ENCODE assay signal across 7 cellular contexts in the genomic region with DNA sequence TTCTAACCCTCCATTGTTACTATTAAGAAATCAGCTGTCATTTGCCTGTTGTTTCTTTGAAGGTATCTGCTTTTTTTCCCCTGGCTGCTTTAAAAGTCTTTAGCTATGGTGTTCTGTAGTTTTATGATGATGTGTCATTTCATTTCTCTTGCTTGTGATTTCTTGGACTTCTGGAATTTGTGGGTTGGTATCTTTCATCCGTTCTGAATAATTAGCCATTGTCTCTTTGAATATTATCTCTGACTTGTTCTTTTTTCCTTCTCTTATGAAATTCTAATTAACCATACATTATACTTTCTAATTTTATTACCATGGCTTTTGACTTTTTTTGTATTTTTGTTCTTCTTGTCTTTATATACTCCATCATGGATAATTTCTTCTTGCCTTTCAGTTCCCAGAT. TPM values are rescaled to one million over a fixed set of nuclear protein-coding genes. Genes with fewer than 3 reads are reported as not detected.
DNase-seq lines count a peak whose midpoint lies in the region; ATAC-seq, FAIRE-seq and TF ChIP-seq lines count a peak whose summit lies in the region.
"Not testable (repeated sequence)": the region's sequence is repeated elsewhere in the genome, so short reads cannot be mapped to it uniquely, and the experiment has no call there.

No MANE protein-coding gene starts in this region.

- not testable (repeated sequence) for H3K79me2 ChIP-seq in GM12878 (ENCODE audit: control insufficient read depth, insufficient read depth, low read length)

- H3K4me1 Mint-ChIP-seq in T-helper 17 cell, result peaks cover 16% of the 10 kb centered on the region
- H3K4me1 Mint-ChIP-seq in central memory CD8-positive, alpha-beta T cell, result peaks cover 32% of the 10 kb centered on the region
- not testable (repeated sequence) for H3K4me1 Mint-ChIP-seq in stimulated activated naive CD8-positive, alpha-beta T cell treated with anti-CD3 and anti-CD28 coated beads, Interleukin-15, Interleukin-2, amounts not matched to agents 100 ng/mL and 50 ng/mL, for 24 hours (ENCODE audit: low read depth)

- not testable (repeated sequence) for H4K20me1 ChIP-seq in GM12878 (ENCODE audit: control insufficient read depth, insufficient read depth)

- in situ Hi-C loops in GM12878 (cut with MboI), result not testable (repeated sequence)

- not testable (repeated sequence) for H3K36me3 ChIP-seq in GM12878 (ENCODE audit: control insufficient read depth in 2 of 2, insufficient read depth in 2 of 2, low read length in 1 of 2)

- H3K9me3 ChIP-seq in A549; T-helper 17 cell (ENCODE audit: control insufficient read depth, low read length, poor library complexity, severe bottlenecking); GM12878 (replicated peaks; ENCODE audit: control insufficient read depth, insufficient read depth, low read length): not testable (repeated sequence)

- CTCF ChIA-PET in A549 (lab: Yijun Ruan, JAX); GM12878 (lab: Yijun Ruan, JAX): not testable (repeated sequence)

- not testable (repeated sequence) for TF ChIP-seq EP300 in A549 (IDR thresholded peaks at IDR 0.05); GM12878 (IDR thresholded peaks at IDR 0.05; ENCODE audit: borderline replicate concordance in 1 of 2, control insufficient read depth in 1 of 2, low read depth in 2 of 2, low read length in 2 of 2)

- not testable (repeated sequence) for DNase-seq in A549 (ENCODE audit: low read depth in 1 of 2, low spot score in 1 of 2); H54 (ENCODE audit: insufficient read length, low spot score); T-helper 17 cell; GM12878 (ENCODE audit: low read depth, low spot score); central memory CD8-positive, alpha-beta T cell (ENCODE audit: low spot score in 2 of 2)
- DNase-seq in foreskin melanocyte, result peak; percentile 46

- not testable (repeated sequence) for TF ChIP-seq RAD21 in A549 (conservative IDR thresholded peaks at IDR 0.05 in 1 of 2, IDR thresholded peaks at IDR 0.05 in 1 of 2); GM12878 (IDR thresholded peaks at IDR 0.05; ENCODE audit: insufficient read depth, low read depth, low read length)

- peak overlapping the region; percentile 88 for H3K27ac Mint-ChIP-seq in T-helper 17 cell
- peak overlapping the region; percentile 71 for H3K27ac Mint-ChIP-seq in central memory CD8-positive, alpha-beta T cell (ENCODE audit: low read depth)
- peak overlapping the region; percentile 32 for H3K27ac Mint-ChIP-seq in stimulated activated naive CD8-positive, alpha-beta T cell treated with anti-CD3 and anti-CD28 coated beads, Interleukin-15, Interleukin-2, amounts not matched to agents 100 ng/mL and 50 ng/mL, for 24 hours

- POLR2A ChIA-PET in A549 (lab: Yijun Ruan, JAX); GM12878 (lab: Charles Lee): not testable (repeated sequence)

- H3K9ac ChIP-seq in GM12878 (ENCODE audit: control insufficient read depth, insufficient read depth, low read length), result not testable (repeated sequence)

- not testable (repeated sequence) for ATAC-seq in A549; T-helper 17 cell; GM12878; central memory CD8-positive, alpha-beta T cell (replicated peaks; ENCODE audit: extremely low read depth, poor library complexity, severe bottlenecking)

- H3K9me3 Mint-ChIP-seq in central memory CD8-positive, alpha-beta T cell; stimulated activated naive CD8-positive, alpha-beta T cell treated with anti-CD3 and anti-CD28 coated beads, Interleukin-15, Interleukin-2, amounts not matched to agents 100 ng/mL and 50 ng/mL, for 24 hours: not testable (repeated sequence)

- H3K27me3 ChIP-seq in GM12878 (replicated peaks in 1 of 2; ENCODE audit: control insufficient read depth in 2 of 2, insufficient read depth in 2 of 2, low read length in 1 of 2), result not testable (repeated sequence)

- not testable (repeated sequence) for BruUV-seq in GM12878 (replicated peaks; lab: Mats Ljungman, UMichigan)

- H3K4me1 ChIP-seq in A549; GM12878 (ENCODE audit: control insufficient read depth, insufficient read depth, low read length): not testable (repeated sequence)

- not testable (repeated sequence) for H2AFZ ChIP-seq in GM12878 (ENCODE audit: control insufficient read depth, low read depth, low read length)

- TF ChIP-seq CTCF in A549 (IDR thresholded peaks at IDR 0.05); GM12878 (IDR thresholded peaks at IDR 0.05 in 2 of 3, conservative IDR thresholded peaks at IDR 0.05 in 1 of 3; ENCODE audit: control insufficient read depth in 2 of 3, extremely low read depth in 1 of 3, insufficient read depth in 1 of 3, low read depth in 3 of 3, low read length in 3 of 3): not testable (repeated sequence)

- H3K4me3 ChIP-seq in A549, GM12878: not testable (repeated sequence)

- not testable (repeated sequence) for H3K4me3 Mint-ChIP-seq in T-helper 17 cell; central memory CD8-positive, alpha-beta T cell; stimulated activated naive CD8-positive, alpha-beta T cell treated with anti-CD3 and anti-CD28 coated beads, Interleukin-15, Interleukin-2, amounts not matched to agents 100 ng/mL and 50 ng/mL, for 24 hours

- FAIRE-seq in A549 (lab: Jason Lieb, UNC) (peak; percentile 73), H54 (lab: Jason Lieb, UNC) (peak; percentile 82), GM12878 (lab: Jason Lieb, UNC) (peak; percentile 44)

- SMC1A ChIA-PET in GM12878 (lab: Charles Lee; ENCODE audit: uncharacterized antibody, unreplicated experiment), result not testable (repeated sequence)

- not testable (repeated sequence) for H3K27ac ChIP-seq in A549; GM12878 (ENCODE audit: control insufficient read depth, insufficient read depth)

- not testable (repeated sequence) for TF ChIP-seq POLR2A in A549 (IDR thresholded peaks at IDR 0.05; ENCODE audit: low read length); H54 (IDR thresholded peaks at IDR 0.05; ENCODE audit: low read depth, low read length); GM12878 (IDR thresholded peaks at IDR 0.05; ENCODE audit: low read depth, low read length)

- RAD21 ChIA-PET in GM12878 (lab: Charles Lee; ENCODE audit: unreplicated experiment), result not testable (repeated sequence)

- intact Hi-C loops in GM12878 (cut with micrococcal nuclease; ENCODE audit: unreplicated experiment), result not testable (repeated sequence)

- H3K4me2 ChIP-seq in A549; GM12878 (ENCODE audit: control insufficient read depth, insufficient read depth): not testable (repeated sequence)

- H3K36me3 Mint-ChIP-seq in T-helper 17 cell (ENCODE audit: low read depth), result not testable (repeated sequence)
- peaks cover 27% of the 10 kb centered on the region for H3K36me3 Mint-ChIP-seq in central memory CD8-positive, alpha-beta T cell (ENCODE audit: insufficient read depth)
- peaks cover 36% of the 10 kb centered on the region for H3K36me3 Mint-ChIP-seq in stimulated activated naive CD8-positive, alpha-beta T cell treated with anti-CD3 and anti-CD28 coated beads, Interleukin-15, Interleukin-2, amounts not matched to agents 100 ng/mL and 50 ng/mL, for 24 hours (ENCODE audit: low read depth)

- 84% methylated on average over 1 of the region's 1 CpG for WGBS in A549 (ENCODE audit: missing lambda C conversion rate)
- WGBS in GM12878 (ENCODE audit: insufficient coverage, insufficient replicate concordance, low lambda C conversion rate, missing lambda C conversion rate), result 86% methylated on average over 1 of the region's 1 CpG

- H3K27me3 Mint-ChIP-seq in T-helper 17 cell; central memory CD8-positive, alpha-beta T cell; stimulated activated naive CD8-positive, alpha-beta T cell treated with anti-CD3 and anti-CD28 coated beads, Interleukin-15, Interleukin-2, amounts not matched to agents 100 ng/mL and 50 ng/mL, for 24 hours: not testable (repeated sequence)

RNA-seq across cellular contexts. Expression of gene TLK2, which starts 52.3 kb away (rescaled TPM):
- polyA plus RNA-seq in A549 (2011; rRNA removed), result 68.7 and 68.8 TPM in 2 replicates
- polyA plus RNA-seq in A549 (2012; cell fraction: cytosol; rRNA removed), result 28.3 and 31.7 TPM in 2 replicates
- 19.0 and 25.8 TPM in 2 replicates for polyA plus RNA-seq in A549 (2012; cell fraction: nucleus; rRNA removed)
- 26.7 to 33.0 TPM (median 30.4 TPM) in 3 replicates for polyA plus RNA-seq in A549 (2017; fragmentation: RNase III; extraction: RNeasy Plus Mini Kit Qiagen cat#74134 plus additional on column Dnase treatment)
- 121 and 153 TPM in 2 replicates for polyA minus RNA-seq in A549 (2011; rRNA and poly(A)+ RNA removed)
- total RNA-seq in T-helper 17 cell, result 10 to 100 TPM; 49.4 to 68.5 TPM
- 93.3 and 107 TPM in 2 replicates for total RNA-seq in GM12878 (2013; cell fraction: nucleolus; rRNA removed)
- 31.6 and 33.6 TPM in 2 replicates for total RNA-seq in GM12878 (2014; rRNA removed)
- total RNA-seq in GM12878 (2014; rRNA removed; fragmentation: Illumina TruSeq; extraction: Trizol), result 46.2 and 49.7 TPM in 2 replicates
- total RNA-seq in GM12878 (2021), result 39.2 and 43.8 TPM in 2 replicates
- polyA plus RNA-seq in GM12878 (2011; ENCODE audit: low read depth), result 11.0 TPM
- polyA plus RNA-seq in GM12878 (2011; rRNA removed), result 51.2 and 56.9 TPM in 2 replicates
- 39.2 and 50.1 TPM in 2 replicates for polyA plus RNA-seq in GM12878 (2011; cell fraction: cytosol; rRNA removed)
- 29.8 and 35.4 TPM in 2 replicates for polyA plus RNA-seq in GM12878 (2011; cell fraction: nucleus; rRNA removed)
- polyA plus RNA-seq in GM12878 (2012), result 18.8 and 19.8 TPM in 2 replicates
- 36.1 and 44.9 TPM in 2 replicates for polyA plus RNA-seq in GM12878 (2014; fragmentation: Illumina TruSeq; extraction: Trizol)
- 10 to 100 TPM; 12.1 to 14.7 TPM for polyA plus RNA-seq in GM12878 (2014; fragmentation: Nextera tagmentation; extraction: Ambion mirVana)
- polyA plus RNA-seq in GM12878 (2014; rRNA removed), result 22.0 and 23.4 TPM in 2 replicates
- polyA plus RNA-seq in GM12878 (2016; fragmentation: Nextera tagmentation; extraction: Ambion mirVana), result 10 to 100 TPM; 12.6 to 17.9 TPM
- polyA minus RNA-seq in GM12878 (2011; rRNA and poly(A)+ RNA removed), result 116 and 117 TPM in 2 replicates
- 23.4 and 41.0 TPM in 2 replicates for polyA minus RNA-seq in GM12878 (2011; cell fraction: cytosol; rRNA and poly(A)+ RNA removed)
- 27.4 and 56.3 TPM in 2 replicates for polyA minus RNA-seq in GM12878 (2011; cell fraction: nucleus; rRNA and poly(A)+ RNA removed)

Comparison
In these comparisons a context has a peak if more than half of its experiments do, and no peak if none do; other contexts are left out.
1. H3K27ac Mint-ChIP-seq: peak in every context shown above with its lines; median percentile 88 in T-helper 17 cell; 71 in central memory CD8-positive, alpha-beta T cell; 32 in stimulated activated naive CD8-positive, alpha-beta T cell treated with anti-CD3 and anti-CD28 coated beads, Interleukin-15, Interleukin-2, amounts not matched to agents 100 ng/mL and 50 ng/mL, for 24 hours.